Comparison of ENCODE assay signal across 21 cellular contexts in the genomic region with DNA sequence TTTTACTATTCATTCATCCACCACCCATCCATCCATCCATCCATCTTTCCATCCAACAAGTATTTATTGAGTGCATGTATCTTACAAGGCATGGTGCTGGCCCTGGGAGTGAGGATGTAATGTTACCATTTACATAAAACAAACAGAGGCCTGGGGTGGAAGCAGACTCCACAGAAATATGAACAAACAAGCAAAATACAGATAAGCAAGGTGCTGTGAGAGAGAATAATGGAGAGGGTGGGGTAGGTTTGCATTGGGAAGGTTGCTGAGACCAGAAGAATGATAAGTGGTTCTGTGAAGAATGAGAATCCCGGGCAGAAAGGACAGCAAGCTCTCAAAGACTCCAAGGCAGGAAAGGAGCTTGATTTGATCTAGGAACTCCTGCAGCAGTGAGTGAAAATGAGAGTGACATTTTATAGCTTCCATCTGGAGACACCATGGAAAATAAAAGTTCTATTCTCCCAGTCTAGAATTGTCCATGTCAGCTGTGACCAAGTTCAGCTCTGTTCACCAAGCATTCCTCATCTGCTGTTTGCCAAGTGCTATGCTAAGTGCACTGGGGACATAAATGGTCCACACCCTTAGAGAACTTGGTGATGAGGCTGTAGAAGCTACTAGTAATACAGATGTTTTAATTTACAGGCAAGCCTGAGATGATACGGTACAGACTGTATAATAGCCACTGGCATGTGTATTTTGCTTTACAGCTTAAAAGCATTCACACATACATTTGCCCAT.
A peak's percentile ranks its signal among the peaks of the same experiment; 100 is the strongest.
DNase-seq lines count a peak whose midpoint lies in the region; ATAC-seq and TF ChIP-seq lines count a peak whose summit lies in the region.
"Had no signal": no experiment of that assay in that cellular context is flagged by ENCODE, and none has a peak within 500 bp of the region (broad histone marks: within the 10 kb centered on the region; RNA-seq: fewer than 3 reads in every experiment).

No MANE protein-coding gene starts in this region.

- TSS peak; percentile 17 for BruUV-seq in PC-3 (replicated peaks; lab: Mats Ljungman, UMichigan)

- H3K9ac ChIP-seq in PC-3 (ENCODE audit: low read length): no peak overlapping the region

- H3K4me2 ChIP-seq in GM23338: peak overlapping the region; percentile 39; the same call in 1 of the 2 replicates
- no peak overlapping the region for H3K4me2 ChIP-seq in PC-3 (ENCODE audit: low read length)
- no peak overlapping the region for H3K4me2 ChIP-seq in osteoblast (ENCODE audit: insufficient read depth, low read length)

- DNase-seq in AG10803 (ENCODE audit: low read depth): peak; percentile 11
- no peak for DNase-seq in GM23338 (ENCODE audit: low spot score)
- no peak for DNase-seq in PC-3
- DNase-seq in lower lobe of right lung: no peak
- DNase-seq in T-helper 2 cell: no peak
- DNase-seq in osteoblast (ENCODE audit: insufficient read length, low spot score, missing footprints): no peak
- DNase-seq: DMS79; H7; KBM-7; MM.1S; NCI-H1092; NCI-H1436 treated with DMSO at 0.1 percent for 48 hours; NCI-H2029; NCI-H446 treated with DMSO at 0.1 percent for 48 hours; NCI-H774; NK-92 treated with Interleukin-12 subunit alpha and Interleukin-12 subunit beta, amount 100 ng/mL, for 24 hours had no signal

- H3K4me3 Mint-ChIP-seq in GM23338: no peak overlapping the region
- H3K4me3 Mint-ChIP-seq: B cell had no signal

- no peaks in the 10 kb centered on the region for H3K9me3 ChIP-seq in PC-3 (ENCODE audit: low read length)
- no peaks in the 10 kb centered on the region for H3K9me3 ChIP-seq in lower lobe of right lung
- no peaks in the 10 kb centered on the region for H3K9me3 ChIP-seq in osteoblast (ENCODE audit: low read depth, low read length)

- no peaks in the 10 kb centered on the region for H3K27me3 ChIP-seq in GM23338 (ENCODE audit: insufficient read depth)
- H3K27me3 ChIP-seq in PC-3 (ENCODE audit: low read length): no peaks in the 10 kb centered on the region
- H3K27me3 ChIP-seq in lower lobe of right lung (ENCODE audit: low read depth): no peaks in the 10 kb centered on the region
- H3K27me3 ChIP-seq in osteoblast (ENCODE audit: insufficient read depth, low read length): no peaks in the 10 kb centered on the region

- H3K4me1 Mint-ChIP-seq in GM23338: peaks cover 24% of the 10 kb centered on the region

- TF ChIP-seq CTCF in AG10803 (conservative IDR thresholded peaks at IDR 0.05; ENCODE audit: low read length) (no peak), GM23338 (conservative IDR thresholded peaks at IDR 0.05; ENCODE audit: low read depth in 2 of 2) (no peak), PC-3 (conservative IDR thresholded peaks at IDR 0.05; ENCODE audit: low read depth, low read length) (no peak), lower lobe of right lung (IDR thresholded peaks at IDR 0.05) (no peak), osteoblast (IDR thresholded peaks at IDR 0.05; ENCODE audit: extremely low read depth, low read depth, low read length) (no peak)

- H3K27me3 Mint-ChIP-seq in GM23338 (ENCODE audit: insufficient read depth, low read depth, poor library complexity): peaks cover 3% of the 10 kb centered on the region
- H3K27me3 Mint-ChIP-seq: B cell had no signal

- H3K36me3 ChIP-seq in GM23338 (ENCODE audit: insufficient read depth) (no peaks in the 10 kb centered on the region), PC-3 (ENCODE audit: low read depth, low read length) (no peaks in the 10 kb centered on the region), lower lobe of right lung (no peaks in the 10 kb centered on the region), osteoblast (ENCODE audit: insufficient read depth, low read length) (no peaks in the 10 kb centered on the region)

- no peaks in the 10 kb centered on the region; the same call in 2 of the 3 replicates for H3K36me3 Mint-ChIP-seq in GM23338 (ENCODE audit: low read depth)

- no peak overlapping the region for H3K27ac Mint-ChIP-seq in GM23338
- H3K27ac Mint-ChIP-seq: B cell had no signal

- intact Hi-C loops in PC-3 (cut with micrococcal nuclease) (no loop called here), lower lobe of right lung (cut with DNase I) (no loop called here)

- H3K4me1 ChIP-seq in GM23338 (ENCODE audit: insufficient read depth): peaks cover 27% of the 10 kb centered on the region
- H3K4me1 ChIP-seq in PC-3 (ENCODE audit: insufficient read depth, low read length): no peaks in the 10 kb centered on the region
- H3K4me1 ChIP-seq in lower lobe of right lung: no peaks in the 10 kb centered on the region
- no peaks in the 10 kb centered on the region for H3K4me1 ChIP-seq in osteoblast (ENCODE audit: insufficient read depth, low read length)

- H3F3A ChIP-seq in GM23338 (replicated peaks; ENCODE audit: low read depth): no peaks in the 10 kb centered on the region
- H3F3A ChIP-seq in PC-3 (ENCODE audit: low read length, unreplicated experiment): no peaks in the 10 kb centered on the region

- H3K9me2 ChIP-seq in GM23338 (ENCODE audit: insufficient read depth) (no peaks in the 10 kb centered on the region), PC-3 (replicated peaks; ENCODE audit: low read length) (no peaks in the 10 kb centered on the region)

- H4K20me1 ChIP-seq in GM23338 (replicated peaks; ENCODE audit: insufficient read depth): peaks cover 3% of the 10 kb centered on the region; the same call in 1 of the 2 replicates
- no peaks in the 10 kb centered on the region for H4K20me1 ChIP-seq in PC-3 (ENCODE audit: low read length)
- H4K20me1 ChIP-seq in osteoblast (ENCODE audit: insufficient read depth, low read length): peaks cover 12% of the 10 kb centered on the region

- H2AFZ ChIP-seq in GM23338 (no peak overlapping the region), PC-3 (ENCODE audit: low read length) (no peak overlapping the region), osteoblast (ENCODE audit: low read length) (no peak overlapping the region)

- POLR2A ChIA-PET in PC-3 (lab: Charles Lee; ENCODE audit: unreplicated experiment): no interaction called here

- ATAC-seq in GM23338 (no peak), PC-3 (no peak), lower lobe of right lung (peak; percentile 34 to 64), HG02623 (IDR thresholded peaks at IDR 0.05; ENCODE audit: unreplicated experiment) (no peak)
- ATAC-seq: GM12878, Panc1, SK-N-SH treated with all-trans-retinoic acid at 6 μM for 48 hours had no signal

- H3K4me3 ChIP-seq in AG10803 (ENCODE audit: low read length) (no peak overlapping the region), GM23338 (no peak overlapping the region), PC-3 (ENCODE audit: low read length) (no peak overlapping the region), lower lobe of right lung (no peak overlapping the region), osteoblast (ENCODE audit: insufficient read depth, low read length) (no peak overlapping the region)
- H3K4me3 ChIP-seq: GM12878 had no signal

- H3K9me3 Mint-ChIP-seq in GM23338: no peaks in the 10 kb centered on the region

- H3K27ac ChIP-seq in GM23338 (ENCODE audit: low read depth) (no peak overlapping the region), PC-3 (ENCODE audit: low read length) (no peak overlapping the region), lower lobe of right lung (no peak overlapping the region), osteoblast (ENCODE audit: low read depth, low read length) (no peak overlapping the region)

- H3K79me2 ChIP-seq in GM23338 (replicated peaks; ENCODE audit: insufficient read depth) (peaks cover 2% of the 10 kb centered on the region; the same call in 1 of the 2 replicates), PC-3 (ENCODE audit: low read length) (no peaks in the 10 kb centered on the region), osteoblast (ENCODE audit: insufficient read depth, low read length) (no peaks in the 10 kb centered on the region)

- CTCF ChIA-PET in PC-3 (lab: Charles Lee): no interaction called here

Comparison
In these comparisons a context has a peak if more than half of its experiments do, and no peak if none do; other contexts are left out.
1. ATAC-seq: peak in lower lobe of right lung (2 of 2); none in GM23338 (single experiment), PC-3 (single experiment) and HG02623 (single experiment).